In genomic region chr13:48588120-48588519, GRCh38 we compare ENCODE assay signal across 23 cellular contexts. TPM values are rescaled to one million over a fixed set of nuclear protein-coding genes. Genes with fewer than 3 reads are reported as not detected.
DNase-seq lines count a peak whose midpoint lies in the region; ATAC-seq, FAIRE-seq and TF ChIP-seq lines count a peak whose summit lies in the region.
"Had no signal": no experiment of that assay in that cellular context is flagged by ENCODE, and none has a peak within 500 bp of the region (broad histone marks: within the 10 kb centered on the region; RNA-seq: fewer than 3 reads in every experiment).

No MANE protein-coding gene starts in this region.

- dilution Hi-C loops in IMR-90 (cut with HindIII; ENCODE audit: low sequenced_read_pairs, unreplicated experiment), result no loop called here

- no peaks in the 10 kb centered on the region for H3K79me2 ChIP-seq in H1 (ENCODE audit: control insufficient read depth in 1 of 2, insufficient read depth in 2 of 2, low read length in 2 of 2)
- H3K79me2 ChIP-seq in neural progenitor cell (ENCODE audit: low read depth), result no peaks in the 10 kb centered on the region

- 100% methylated on average over 1 of the region's 2 CpGs; no CpG with 5 or more reads in 1 of the 2 experiments for WGBS in IMR-90 (ENCODE audit: extremely low coverage in 2 of 2, insufficient read length in 1 of 2), 2 experiments
- 92% methylated on average over 2 of the region's 2 CpGs; no CpG with 5 or more reads in 1 of the 2 experiments for WGBS in H1 (ENCODE audit: extremely low coverage in 1 of 2, insufficient coverage in 1 of 2, insufficient read length in 1 of 2, insufficient replicate concordance in 2 of 2, low coverage in 1 of 2, low lambda C conversion rate in 2 of 2, missing lambda C conversion rate in 1 of 2), 2 experiments

- TF ChIP-seq POLR2A in IMR-90 (IDR thresholded peaks at IDR 0.05; ENCODE audit: low read depth, low read length), result no peak
- no peak for TF ChIP-seq POLR2A in H1 (IDR thresholded peaks at IDR 0.05; ENCODE audit: control extremely low read depth in 1 of 2, low read depth in 2 of 2, low read length in 2 of 2)

- no peak for TF ChIP-seq EP300 in H1 (IDR thresholded peaks at IDR 0.05; ENCODE audit: borderline replicate concordance in 1 of 2, low read depth in 2 of 2, low read length in 2 of 2)

- no peak overlapping the region for H3K27ac ChIP-seq in IMR-90 (ENCODE audit: insufficient read depth, low read length)
- no peak overlapping the region for H3K27ac ChIP-seq in H1 (ENCODE audit: low read depth, low read length)
- no peak overlapping the region for H3K27ac ChIP-seq in neural progenitor cell
- H3K27ac ChIP-seq: SJSA1 had no signal

- in situ Hi-C loops in IMR-90 (cut with MboI; ENCODE audit: low sequenced_read_pairs), result no loop called here

- H2BK20ac ChIP-seq in IMR-90 (ENCODE audit: low read depth, low read length) (no peak overlapping the region), H1 (ENCODE audit: low read length) (no peak overlapping the region)

- H3K9ac ChIP-seq in IMR-90 (ENCODE audit: low read depth, low read length) (no peak overlapping the region), H1 (replicated peaks in 1 of 4; ENCODE audit: extremely low read depth in 1 of 4, low read depth in 3 of 4, low read length in 3 of 4) (no peak overlapping the region), neural progenitor cell (no peak overlapping the region)

- H3K4me3 ChIP-seq in IMR-90 (ENCODE audit: insufficient read depth, low read depth, low read length), result no peak overlapping the region
- no peak overlapping the region for H3K4me3 ChIP-seq in H1 (ENCODE audit: extremely low read depth in 1 of 4, insufficient read depth in 2 of 4, low read depth in 3 of 4, low read length in 4 of 4)
- H3K4me3 ChIP-seq in neural progenitor cell, result no peak overlapping the region
- H3K4me3 ChIP-seq: SJSA1 had no signal

- BruUV-seq in Calu3 (replicated peaks; lab: Mats Ljungman, UMichigan) (no TSS peak), IMR-90 (replicated peaks; lab: Mats Ljungman, UMichigan) (no TSS peak)

- H3K79me1 ChIP-seq in IMR-90 (ENCODE audit: low read depth in 1 of 2, low read length in 2 of 2) (no peaks in the 10 kb centered on the region), H1 (ENCODE audit: low read depth, low read length) (no peaks in the 10 kb centered on the region)

- no peak for ATAC-seq in IMR-90 (ENCODE audit: low read depth)
- ATAC-seq: PC-3, Right ventricle myocardium inferior had no signal

- H3K23me2 ChIP-seq in H1 (ENCODE audit: low read depth, low read length), result no peaks in the 10 kb centered on the region

- no peak overlapping the region for H3K4me3 Mint-ChIP-seq in Calu3 (ENCODE audit: low read depth, unreplicated experiment)
- H3K4me3 Mint-ChIP-seq in neural progenitor cell, result no peak overlapping the region
- H3K4me3 Mint-ChIP-seq: CD14-positive monocyte had no signal

- FAIRE-seq in H1 (lab: Jason Lieb, UNC), result no peak

- H2BK5ac ChIP-seq in IMR-90 (ENCODE audit: low read depth, low read length, poor library complexity, severe bottlenecking) (no peak overlapping the region), H1 (ENCODE audit: low read depth, low read length) (no peak overlapping the region)

- H2BK120ac ChIP-seq in IMR-90 (ENCODE audit: low read depth, low read length) (no peak overlapping the region), H1 (replicated peaks; ENCODE audit: low read depth, low read length) (no peak overlapping the region)

- H2AK5ac ChIP-seq in IMR-90 (ENCODE audit: low read depth, low read length) (no peak overlapping the region), H1 (ENCODE audit: low read depth, low read length) (no peak overlapping the region)

- peaks cover 3% of the 10 kb centered on the region for H3K27me3 ChIP-seq in IMR-90 (ENCODE audit: control insufficient read depth, insufficient read depth, low read length)
- no peaks in the 10 kb centered on the region for H3K27me3 ChIP-seq in H1 (replicated peaks in 1 of 4; ENCODE audit: control insufficient read depth in 3 of 4, extremely low read depth in 1 of 4, insufficient read depth in 3 of 4, low read length in 3 of 4)
- H3K27me3 ChIP-seq in neural progenitor cell, result no peaks in the 10 kb centered on the region
- H3K27me3 ChIP-seq: BE2C, SJSA1 had no signal

- H4K5ac ChIP-seq in IMR-90 (ENCODE audit: low read depth, low read length) (no peak overlapping the region), H1 (ENCODE audit: insufficient read length, low read depth, low read length) (no peak overlapping the region)

- H2AK9ac ChIP-seq in IMR-90 (replicated peaks; ENCODE audit: low read depth, low read length, poor library complexity), result no peak overlapping the region

- H4K8ac ChIP-seq in IMR-90 (ENCODE audit: low read depth in 2 of 2, low read length in 2 of 2) (no peak overlapping the region), H1 (ENCODE audit: extremely low read depth, insufficient read depth, low read length) (no peak overlapping the region)

- H3K9me1 ChIP-seq in IMR-90 (ENCODE audit: insufficient read depth, low read length), result no peaks in the 10 kb centered on the region

- H3K4ac ChIP-seq in IMR-90 (ENCODE audit: low read depth, low read length) (no peak overlapping the region), H1 (replicated peaks; ENCODE audit: insufficient read length, low read depth, low read length) (no peak overlapping the region)

- H2BK15ac ChIP-seq in IMR-90 (ENCODE audit: low read depth, low read length) (no peak overlapping the region), H1 (ENCODE audit: low read length) (no peak overlapping the region)

- H3K4me2 ChIP-seq in IMR-90 (ENCODE audit: low read depth, low read length) (no peak overlapping the region), H1 (ENCODE audit: insufficient read depth in 1 of 2, low read depth in 2 of 2, low read length in 2 of 2) (no peak overlapping the region), neural progenitor cell (no peak overlapping the region)

- CTCF ChIA-PET in Calu3 (lab: Charles Lee) (no interaction called here), IMR-90 (lab: Yijun Ruan, JAX) (no interaction called here), H1 (lab: Charles Lee; ENCODE audit: partially characterized antibody) (interaction anchor here (0.6 to 1.4 kb wide), 2 partner anchors 8 to 9 kb away, joined by 3 to 4 read pairs; no protein-coding TSS in a partner anchor), HEK293T (lab: Yijun Ruan, JAX) (no interaction called here)

- H4K91ac ChIP-seq in IMR-90 (ENCODE audit: insufficient read depth, low read depth, low read length), result no peak overlapping the region
- no peak overlapping the region for H4K91ac ChIP-seq in H1 (replicated peaks; ENCODE audit: insufficient read length, low read length)

- H2AFZ ChIP-seq in IMR-90 (replicated peaks; ENCODE audit: low read length, poor library complexity), result no peak overlapping the region
- no peak overlapping the region for H2AFZ ChIP-seq in H1 (ENCODE audit: low read length)
- no peak overlapping the region for H2AFZ ChIP-seq in neural progenitor cell (replicated peaks)

- H3K27me3 Mint-ChIP-seq in Calu3 (ENCODE audit: unreplicated experiment), result no peaks in the 10 kb centered on the region
- peaks cover 2% of the 10 kb centered on the region for H3K27me3 Mint-ChIP-seq in neural progenitor cell (ENCODE audit: insufficient read depth, low read depth)

- H3K23ac ChIP-seq in IMR-90 (ENCODE audit: low read depth, low read length) (no peak overlapping the region), H1 (ENCODE audit: insufficient read length) (no peak overlapping the region)

- TF ChIP-seq CTCF in Calu3 (IDR thresholded peaks at IDR 0.05; ENCODE audit: unreplicated experiment), result no peak
- no peak for TF ChIP-seq CTCF in IMR-90 (conservative IDR thresholded peaks at IDR 0.05; ENCODE audit: low read depth, low read length)
- no peak for TF ChIP-seq CTCF in H1 (IDR thresholded peaks at IDR 0.05; ENCODE audit: control extremely low read depth in 1 of 3, insufficient read depth in 1 of 3, low read depth in 1 of 3, low read length in 3 of 3)
- no peak for TF ChIP-seq CTCF in neural progenitor cell (IDR thresholded peaks at IDR 0.05)

- peaks cover 3% of the 10 kb centered on the region for H3K9me3 Mint-ChIP-seq in Calu3 (ENCODE audit: low read depth, unreplicated experiment)
- peaks cover 11% of the 10 kb centered on the region for H3K9me3 Mint-ChIP-seq in neural progenitor cell
- H3K9me3 Mint-ChIP-seq: CD8-positive, alpha-beta memory T cell had no signal

- H3K9me3 ChIP-seq in IMR-90 (ENCODE audit: control insufficient read depth, insufficient read depth, low read length) (peaks cover 3% of the 10 kb centered on the region; the same call in 1 of the 2 replicates), H1 (ENCODE audit: insufficient read depth in 2 of 2, low read depth in 1 of 2, low read length in 1 of 2) (0 out of 4 replicates have a peak, but pooled peaks cover 0 to 6% of the 10 kb centered on the region in 2 experiments), neural progenitor cell (ENCODE audit: low read depth) (no peaks in the 10 kb centered on the region)
- H3K9me3 ChIP-seq: SJSA1 had no signal

- H3K36me3 ChIP-seq in IMR-90 (ENCODE audit: control insufficient read depth, insufficient read depth, low read length), result no peaks in the 10 kb centered on the region
- no peaks in the 10 kb centered on the region for H3K36me3 ChIP-seq in H1 (ENCODE audit: control insufficient read depth in 2 of 4, insufficient read depth in 4 of 4, low read length in 3 of 4)
- no peaks in the 10 kb centered on the region for H3K36me3 ChIP-seq in neural progenitor cell
- H3K36me3 ChIP-seq: BE2C, SJSA1 had no signal

- H3K36me3 Mint-ChIP-seq in Calu3 (ENCODE audit: insufficient read depth, unreplicated experiment), result peaks cover 25% of the 10 kb centered on the region
- no peaks in the 10 kb centered on the region for H3K36me3 Mint-ChIP-seq in neural progenitor cell
- H3K36me3 Mint-ChIP-seq: CD14-positive monocyte had no signal

- no peaks in the 10 kb centered on the region for H3K4me1 ChIP-seq in IMR-90 (ENCODE audit: control insufficient read depth, insufficient read depth, low read length)
- H3K4me1 ChIP-seq in H1 (replicated peaks in 1 of 4; ENCODE audit: control insufficient read depth in 3 of 4, insufficient read depth in 4 of 4, low read length in 3 of 4), result peaks cover 0 to 8% (median 5%) of the 10 kb centered on the region in 4 experiments; a peak in 4 of 7 replicates
- peaks cover 26% of the 10 kb centered on the region for H3K4me1 ChIP-seq in neural progenitor cell
- H3K4me1 ChIP-seq: SJSA1 had no signal

- no peak overlapping the region for H3K56ac ChIP-seq in IMR-90 (ENCODE audit: extremely low read depth, insufficient read depth, low read length)
- H3K56ac ChIP-seq in H1 (replicated peaks; ENCODE audit: insufficient read length, low read depth, low read length), result no peak overlapping the region

- intact Hi-C loops in Calu3 (cut with micrococcal nuclease; ENCODE audit: unreplicated experiment) (loop anchor here (2.0 to 10.0 kb wide), 3 partner anchors 55 to 551 kb away; partner anchors contain the start of genes ITM2B, NUDT15 and RCBTB2), IMR-90 (cut with micrococcal nuclease) (no loop called here)

- DNase-seq in Calu3 (no peak), IMR-90 (no peak), H1 (ENCODE audit: low read depth in 1 of 2, low spot score in 2 of 2) (no peak), neural progenitor cell (ENCODE audit: low spot score) (no peak), HEK293T (ENCODE audit: extremely low spot score) (no peak), AML-193 (lab: John Stamatoyannopoulos, UW) (no peak), NCI-H226 (no peak)
- DNase-seq: BE2C; CD8-positive, alpha-beta memory T cell; DMS79 treated with DMSO at 0.1 percent for 48 hours; GF-D8; H7; KBM-7; MV-4-11; NCI-H1105; NCI-H1436 treated with DMSO at 0.1 percent for 48 hours; NCI-H187 treated with DMSO at 0.1 percent for 48 hours; NCI-H2171 treated with DMSO at 0.1 percent for 48 hours; NCI-H748 treated with DMSO at 0.1 percent for 48 hours; PC-3 had no signal

- POLR2A ChIA-PET in IMR-90 (lab: Charles Lee; ENCODE audit: unreplicated experiment) (no interaction called here), H1 (lab: Charles Lee; ENCODE audit: partially characterized antibody) (no interaction called here), HEK293T (lab: Yijun Ruan, JAX) (no interaction called here)

- H3K18ac ChIP-seq in IMR-90 (ENCODE audit: low read depth, low read length) (no peak overlapping the region), H1 (ENCODE audit: extremely low read depth, low read length) (no peak overlapping the region)

- H3K27ac Mint-ChIP-seq in Calu3 (ENCODE audit: unreplicated experiment), result peak overlapping the region; percentile 58
- H3K27ac Mint-ChIP-seq in neural progenitor cell, result peak overlapping the region; percentile 67

- peaks cover 8% of the 10 kb centered on the region for H3F3A ChIP-seq in neural progenitor cell (ENCODE audit: low read depth)

- H3K14ac ChIP-seq in IMR-90 (replicated peaks; ENCODE audit: low read depth, low read length) (no peak overlapping the region), H1 (ENCODE audit: insufficient read length) (no peak overlapping the region)

- peaks cover 79% of the 10 kb centered on the region for H3K4me1 Mint-ChIP-seq in Calu3 (ENCODE audit: low read depth, unreplicated experiment)
- peaks cover 21% of the 10 kb centered on the region for H3K4me1 Mint-ChIP-seq in neural progenitor cell

- H4K20me1 ChIP-seq in IMR-90 (ENCODE audit: insufficient read depth, low read length) (no peaks in the 10 kb centered on the region), H1 (replicated peaks in 1 of 2; ENCODE audit: control insufficient read depth in 1 of 2, insufficient read depth in 2 of 2, low read length in 2 of 2) (no peaks in the 10 kb centered on the region), neural progenitor cell (ENCODE audit: low read depth) (no peaks in the 10 kb centered on the region)

- no peak for TF ChIP-seq RAD21 in IMR-90 (IDR thresholded peaks at IDR 0.05; ENCODE audit: low read length)
- TF ChIP-seq RAD21 in H1 (IDR thresholded peaks at IDR 0.05 in 1 of 2, conservative IDR thresholded peaks at IDR 0.05 in 1 of 2; ENCODE audit: low read depth in 2 of 2, low read length in 2 of 2), result no peak

- no peak overlapping the region for H2BK12ac ChIP-seq in H1 (ENCODE audit: low read depth, low read length)

RNA-seq across cellular contexts. Expression of gene RCBTB2, which starts 55.2 kb away (rescaled TPM):
- total RNA-seq in Calu3 (2022), result 3.0 and 3.7 TPM in 2 replicates
- total RNA-seq in IMR-90 (2012; rRNA removed), result 5.2 and 5.3 TPM in 2 replicates
- polyA plus RNA-seq in IMR-90 (2012; rRNA removed), result 3.0 and 4.0 TPM in 2 replicates
- 1.4 and 2.8 TPM in 2 replicates for polyA plus RNA-seq in IMR-90 (2012; cell fraction: cytosol; rRNA removed)
- polyA plus RNA-seq in IMR-90 (2012; cell fraction: nucleus; rRNA removed; ENCODE audit: low replicate concordance), result 1.9 and 5.6 TPM in 2 replicates
- total RNA-seq in H1 (2021; fragmentation: NEBNext Ultra II Directional; extraction: Animal tissue kit (Norgen Biotek cat#: 25700)), result 8.4 and 9.3 TPM in 2 replicates
- 4.5 and 5.2 TPM in 2 replicates for polyA plus RNA-seq in H1 (2011; rRNA removed)
- polyA plus RNA-seq in H1 (2011; cell fraction: cytosol; rRNA removed), result 6.9 TPM
- 4.3 TPM for polyA plus RNA-seq in H1 (2011; cell fraction: nucleus; rRNA removed)
- polyA plus RNA-seq in H1 (2012, experiment 1 of 2), result 5.1 to 9.5 TPM (median 7.1 TPM) in 4 replicates
- 0.87 TPM for polyA plus RNA-seq in H1 (2012, experiment 2 of 2)
- polyA plus RNA-seq in H1 (2013, experiment 1 of 2), result 4.4 TPM
- 4.0 TPM for polyA plus RNA-seq in H1 (2013, experiment 2 of 2)
- polyA minus RNA-seq in H1 (2011; rRNA and poly(A)+ RNA removed), result 7.5 and 9.9 TPM in 2 replicates
- polyA minus RNA-seq in H1 (2011; cell fraction: cytosol; rRNA and poly(A)+ RNA removed), result 5.9 TPM
- polyA minus RNA-seq in H1 (2011; cell fraction: nucleus; rRNA and poly(A)+ RNA removed), result 6.7 TPM
- total RNA-seq in neural progenitor cell (ENCODE audit: low replicate concordance), result 34.8 and 38.4 TPM in 2 replicates
